ENCODE assay signal across 8 cellular contexts in the genomic region with DNA sequence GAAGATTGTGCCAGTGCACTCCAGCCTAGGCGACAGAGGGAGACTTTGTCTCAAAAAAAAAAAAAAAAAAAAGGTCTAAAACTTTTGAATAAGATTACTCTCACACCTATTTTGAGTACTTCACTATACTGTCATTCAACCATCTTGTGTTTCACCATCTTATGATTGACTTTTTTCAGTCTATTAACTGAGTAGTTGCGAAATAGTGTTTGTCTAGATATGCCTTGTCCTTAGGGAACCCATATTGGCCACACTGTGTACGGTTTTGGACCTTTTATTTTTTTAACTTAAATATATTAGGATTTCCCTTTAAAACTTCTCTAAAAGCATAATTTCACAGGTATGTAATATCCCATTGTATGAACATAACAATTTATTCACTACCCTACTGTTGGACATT.
"Had no signal": no experiment of that assay in that cellular context is flagged by ENCODE, and none has a peak within 500 bp of the region (broad histone marks: within the 10 kb centered on the region; RNA-seq: fewer than 3 reads in every experiment).

No MANE protein-coding gene starts in this region.

- H3K4me3 Mint-ChIP-seq: GM23338, H9 had no signal

- FAIRE-seq: H1, H54, HTR-8/SVneo had no signal

- DNase-seq: H9, HCEC 1CT, KBM-7 had no signal

- H3K27ac Mint-ChIP-seq: GM23338, H9 had no signal

- H2AFZ ChIP-seq: GM23338 had no signal

- H3K4me3 ChIP-seq: GM23338 had no signal

- H3K9ac ChIP-seq: KMS-11 had no signal

- H3K4me2 ChIP-seq: GM23338, KMS-11 had no signal

- H3K4me1 Mint-ChIP-seq: GM23338, H9 had no signal

- ATAC-seq: GM23338 had no signal

- H3K27ac ChIP-seq: KMS-11 had no signal
